Comparison of ENCODE assay signal across 1 cellular context in the genomic region with DNA sequence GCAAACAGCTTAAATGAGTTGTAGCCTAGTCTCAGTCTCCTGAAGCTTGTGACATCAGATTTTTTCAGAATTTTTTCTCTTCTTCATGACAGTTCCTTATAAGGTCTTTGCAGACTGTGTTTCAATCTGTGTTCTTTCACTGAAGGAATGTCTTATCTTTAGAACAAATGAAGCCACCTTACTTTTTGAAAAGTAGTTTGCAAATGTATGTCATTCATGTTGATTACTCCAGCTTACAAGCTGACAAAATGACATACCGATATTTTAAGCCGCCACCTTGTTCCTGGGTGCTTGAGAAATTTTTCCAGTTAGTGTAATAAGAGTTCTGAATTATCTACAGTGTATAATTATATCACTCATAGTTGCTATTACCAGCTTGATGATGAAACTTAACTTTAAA.
TF ChIP-seq lines count a peak whose summit lies in the region.

No MANE protein-coding gene starts in this region.

TF ChIP-seq in IMR-90, 13 proteins besides CTCF, POLR2A, EP300 and RAD21:
- TF ChIP-seq BHLHE40 (IDR thresholded peaks at IDR 0.05; ENCODE audit: low read depth, low read length) (no peak), RFX5 (IDR thresholded peaks at IDR 0.05; ENCODE audit: low read depth, low read length) (no peak), SMC3 (IDR thresholded peaks at IDR 0.05; ENCODE audit: low read depth, low read length) (no peak), MAFK (IDR thresholded peaks at IDR 0.05; ENCODE audit: low read depth, low read length) (no peak), FOS (IDR thresholded peaks at IDR 0.05; ENCODE audit: low read depth, low read length) (no peak), MAZ (IDR thresholded peaks at IDR 0.05; ENCODE audit: borderline replicate concordance, low read depth, low read length) (no peak), CEBPB (IDR thresholded peaks at IDR 0.05; ENCODE audit: low read depth, low read length) (no peak), MXI1 (IDR thresholded peaks at IDR 0.05; ENCODE audit: borderline replicate concordance, low read depth, low read length) (no peak), NFE2L2 (IDR thresholded peaks at IDR 0.05; ENCODE audit: low read depth, low read length) (no peak), CHD1 (IDR thresholded peaks at IDR 0.05; ENCODE audit: low read depth, low read length) (no peak), RCOR1 (IDR thresholded peaks at IDR 0.05; ENCODE audit: insufficient replicate concordance, low read length) (no peak)
- TF ChIP-seq, protein P1, sequence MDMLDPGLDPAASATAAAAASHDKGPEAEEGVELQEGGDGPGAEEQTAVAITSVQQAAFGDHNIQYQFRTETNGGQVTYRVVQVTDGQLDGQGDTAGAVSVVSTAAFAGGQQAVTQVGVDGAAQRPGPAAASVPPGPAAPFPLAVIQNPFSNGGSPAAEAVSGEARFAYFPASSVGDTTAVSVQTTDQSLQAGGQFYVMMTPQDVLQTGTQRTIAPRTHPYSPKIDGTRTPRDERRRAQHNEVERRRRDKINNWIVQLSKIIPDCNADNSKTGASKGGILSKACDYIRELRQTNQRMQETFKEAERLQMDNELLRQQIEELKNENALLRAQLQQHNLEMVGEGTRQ (IDR thresholded peaks at IDR 0.05; ENCODE audit: low read depth, low read length): no peak
- TF ChIP-seq, protein P2, sequence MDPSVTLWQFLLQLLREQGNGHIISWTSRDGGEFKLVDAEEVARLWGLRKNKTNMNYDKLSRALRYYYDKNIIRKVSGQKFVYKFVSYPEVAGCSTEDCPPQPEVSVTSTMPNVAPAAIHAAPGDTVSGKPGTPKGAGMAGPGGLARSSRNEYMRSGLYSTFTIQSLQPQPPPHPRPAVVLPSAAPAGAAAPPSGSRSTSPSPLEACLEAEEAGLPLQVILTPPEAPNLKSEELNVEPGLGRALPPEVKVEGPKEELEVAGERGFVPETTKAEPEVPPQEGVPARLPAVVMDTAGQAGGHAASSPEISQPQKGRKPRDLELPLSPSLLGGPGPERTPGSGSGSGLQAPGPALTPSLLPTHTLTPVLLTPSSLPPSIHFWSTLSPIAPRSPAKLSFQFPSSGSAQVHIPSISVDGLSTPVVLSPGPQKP (IDR thresholded peaks at IDR 0.05; ENCODE audit: borderline replicate concordance, low read depth, low read length): no peak
